In the genomic region with DNA sequence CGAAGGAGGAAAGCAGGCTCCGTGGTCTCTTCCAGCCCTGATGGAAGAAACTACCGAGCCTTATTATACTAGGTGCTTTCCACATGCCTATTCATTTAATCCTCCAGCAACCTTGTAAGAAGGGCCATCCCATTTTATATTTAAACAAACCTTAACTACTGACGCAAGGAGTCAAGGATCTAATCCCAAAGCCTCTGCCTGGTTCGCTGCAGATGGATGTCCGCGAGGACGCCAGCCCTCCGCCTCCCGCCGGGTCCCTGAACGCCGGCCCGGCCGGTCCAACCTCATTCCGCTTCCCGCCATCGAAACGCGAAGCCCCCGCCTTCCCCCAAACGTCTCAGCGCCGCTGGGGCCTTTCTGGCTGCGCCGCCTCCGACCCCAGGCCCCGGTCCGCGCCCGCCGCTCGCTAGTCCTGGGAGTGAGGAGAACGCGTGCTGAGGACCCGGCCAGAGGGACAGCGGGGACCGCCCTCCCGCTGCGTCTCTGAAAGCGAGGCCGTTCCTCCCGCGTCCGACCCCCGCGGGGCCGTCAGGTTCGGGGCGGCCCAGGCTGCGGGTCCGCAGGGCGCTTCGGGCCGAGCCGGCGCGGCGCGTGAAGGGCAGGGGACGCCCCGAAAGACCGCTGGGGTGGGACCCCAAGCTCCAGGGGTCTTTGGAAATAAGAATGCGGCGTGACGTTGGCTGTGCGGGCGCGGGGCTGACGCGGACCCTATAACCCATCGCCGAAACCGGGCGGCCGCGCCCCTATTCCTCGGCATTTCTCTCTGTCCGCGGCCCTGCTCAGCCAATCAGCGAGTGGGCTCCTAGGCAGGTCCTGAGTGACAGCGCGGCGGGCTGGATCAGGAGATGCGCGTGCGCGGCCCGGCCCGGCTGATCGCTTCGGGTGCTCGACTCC, we compare ENCODE assay signal across 8 cellular contexts. TPM values are rescaled to one million over a fixed set of nuclear protein-coding genes. Genes with fewer than 3 reads are reported as not detected.
DNase-seq lines count a peak whose midpoint lies in the region; ATAC-seq, FAIRE-seq and TF ChIP-seq lines count a peak whose summit lies in the region.

No MANE protein-coding gene starts in this region.

- FAIRE-seq in keratinocyte (lab: Jason Lieb, UNC) = peak; percentile 52

- CTCF ChIA-PET in AG04450 (lab: Charles Lee) = no interaction called here

- H2AFZ ChIP-seq in keratinocyte (ENCODE audit: control insufficient read depth, low read length) = peak overlapping the region; percentile 93

- no peaks in the 10 kb centered on the region for H3K9me1 ChIP-seq in keratinocyte (ENCODE audit: control insufficient read depth, extremely low read depth, insufficient read depth, low read length)

- H3K36me3 ChIP-seq in keratinocyte (ENCODE audit: control insufficient read depth in 2 of 2, extremely low read depth in 1 of 2, insufficient read depth in 2 of 2, low read length in 2 of 2) = no peaks in the 10 kb centered on the region

- H3K27ac ChIP-seq in AG04450 (ENCODE audit: low read depth, low read length) = peak overlapping the region; percentile 75
- H3K27ac ChIP-seq in keratinocyte (ENCODE audit: control insufficient read depth, insufficient read depth, low read length) = peak overlapping the region; percentile 53

- TF ChIP-seq CTCF in AG04450 (IDR thresholded peaks at IDR 0.05; ENCODE audit: low read depth, low read length) = no peak
- TF ChIP-seq CTCF in keratinocyte (optimal IDR thresholded peaks at IDR 0.05 in 1 of 3, IDR thresholded peaks at IDR 0.05 in 1 of 3, conservative IDR thresholded peaks at IDR 0.05 in 1 of 3; ENCODE audit: extremely low read depth in 1 of 3, insufficient read depth in 2 of 3, low read length in 3 of 3) = no peak

- ATAC-seq in GM18909 (IDR thresholded peaks at IDR 0.05; ENCODE audit: poor library complexity, unreplicated experiment) (peak; percentile 94), HG03196 (IDR thresholded peaks at IDR 0.05; ENCODE audit: unreplicated experiment) (peak; percentile 90)
- ATAC-seq in activated CD4-positive, CD25-positive, alpha-beta regulatory T cell treated with anti-CD3 and anti-CD28 coated beads, Interleukin-2, amount 50 U/mL, for 24 hours = peak; percentile 90 to 92
- ATAC-seq in central memory CD8-positive, alpha-beta T cell (replicated peaks; ENCODE audit: extremely low read depth, poor library complexity, severe bottlenecking) = peak; percentile 48

- dilution Hi-C loops in keratinocyte (cut with MboI; ENCODE audit: extremely low pct_ligation_motif_present, low sequenced_read_pairs) = no loop called here

- peak overlapping the region; percentile 91 for H3K4me2 ChIP-seq in keratinocyte (ENCODE audit: control insufficient read depth, extremely low read depth, insufficient read depth, low read depth, low read length)

- H3K27me3 ChIP-seq in AG04450 (ENCODE audit: control insufficient read depth, insufficient read depth, low read length) = no peaks in the 10 kb centered on the region
- H3K27me3 ChIP-seq in keratinocyte (ENCODE audit: control insufficient read depth, extremely low read depth, insufficient read depth, low read length) = no peaks in the 10 kb centered on the region

- H3K4me3 Mint-ChIP-seq in central memory CD8-positive, alpha-beta T cell = peak overlapping the region; percentile 86

- H3K4me1 Mint-ChIP-seq in central memory CD8-positive, alpha-beta T cell = peaks cover 67% of the 10 kb centered on the region

- H4K20me1 ChIP-seq in keratinocyte (ENCODE audit: control insufficient read depth, extremely low read depth, insufficient read depth, low read length) = no peaks in the 10 kb centered on the region

- no peaks in the 10 kb centered on the region for H3K79me2 ChIP-seq in keratinocyte (ENCODE audit: control insufficient read depth, insufficient read depth, low read length)

- H3K36me3 Mint-ChIP-seq in central memory CD8-positive, alpha-beta T cell (ENCODE audit: insufficient read depth) = peaks cover 28% of the 10 kb centered on the region

- peak overlapping the region; percentile 72 for H3K9ac ChIP-seq in keratinocyte (ENCODE audit: control insufficient read depth, extremely low read depth, insufficient read depth, low read length)

- H3K9me3 Mint-ChIP-seq in central memory CD8-positive, alpha-beta T cell = no peaks in the 10 kb centered on the region

- H3K4me3 ChIP-seq in AG04450 (ENCODE audit: low read depth, low read length) (peak overlapping the region; percentile 78), keratinocyte (ENCODE audit: control insufficient read depth in 2 of 3, extremely low read depth in 1 of 3, insufficient read depth in 2 of 3, low read depth in 1 of 3, low read length in 3 of 3) (peak overlapping the region; percentile 61 to 80 (median 71))

- DNase-seq in AG04450 (ENCODE audit: low read depth, low spot score) (peak; percentile 76), NCI-H226 (peak; percentile 87), keratinocyte (ENCODE audit: low read depth, low spot score) (peak; percentile 67)
- DNase-seq in central memory CD8-positive, alpha-beta T cell (ENCODE audit: low spot score in 2 of 2) = peak; percentile 73
- peak; percentile 84 to 93 for DNase-seq in stimulated activated CD4-positive, alpha-beta T cell treated with anti-CD3 and anti-CD28 coated beads, Interleukin-12 subunit alpha, Interleukin-12 subunit beta, amount 100 ng/mL, for 24 hours (ENCODE audit: low read depth in 2 of 2)

- no peaks in the 10 kb centered on the region for H3K27me3 Mint-ChIP-seq in central memory CD8-positive, alpha-beta T cell

- H3K27ac Mint-ChIP-seq in central memory CD8-positive, alpha-beta T cell (ENCODE audit: low read depth) = peak overlapping the region; percentile 84

- H3K9me3 ChIP-seq in AG04450 (ENCODE audit: control insufficient read depth, insufficient read depth, low read length) (no peaks in the 10 kb centered on the region; the same call in 1 of the 2 replicates), keratinocyte (ENCODE audit: control insufficient read depth, low read depth, low read length) (no peaks in the 10 kb centered on the region)

- POLR2A ChIA-PET in AG04450 (lab: Yijun Ruan, JAX) = no interaction called here

- peaks cover 13% of the 10 kb centered on the region for H3K4me1 ChIP-seq in keratinocyte (ENCODE audit: control insufficient read depth, extremely low read depth, insufficient read depth, low read length)

RNA-seq across cellular contexts. Expression of a gene that starts 0.4 kb away (rescaled TPM):
- 13.4 and 17.2 TPM in 2 replicates for polyA plus RNA-seq in AG04450 (2011; rRNA removed)
- 10.3 and 15.0 TPM in 2 replicates for polyA minus RNA-seq in AG04450 (2011; rRNA and poly(A)+ RNA removed)
- 3.5 to 12.0 TPM (median 5.0 TPM) in 3 replicates for polyA plus RNA-seq in keratinocyte
- polyA plus RNA-seq in keratinocyte (2011; ENCODE audit: low read depth) = 1.7 TPM
- polyA plus RNA-seq in keratinocyte (2011; cell fraction: cytosol; rRNA removed) = 5.9 and 12.8 TPM in 2 replicates
- polyA plus RNA-seq in keratinocyte (2011; cell fraction: nucleus; rRNA removed) = 4.3 and 5.8 TPM in 2 replicates
- polyA plus RNA-seq in keratinocyte (2012; ENCODE audit: low replicate concordance) = 7.2 and 12.9 TPM in 2 replicates
- 3.6 to 10.2 TPM (median 3.8 TPM) in 3 replicates for polyA minus RNA-seq in keratinocyte
- 14.2 TPM for polyA minus RNA-seq in keratinocyte (2011; cell fraction: cytosol; rRNA and poly(A)+ RNA removed)
- 2.2 and 2.8 TPM in 2 replicates for polyA minus RNA-seq in keratinocyte (2011; cell fraction: nucleus; rRNA and poly(A)+ RNA removed)

RNA-seq across cellular contexts. Expression of a gene that starts 35.1 kb away (rescaled TPM):
- polyA plus RNA-seq in AG04450 (2011; rRNA removed) (11.5 and 11.8 TPM in 2 replicates), keratinocyte (7.0 to 19.9 TPM (median 10.1 TPM) in 3 replicates)
- 18.4 TPM in 2 replicates for polyA minus RNA-seq in AG04450 (2011; rRNA and poly(A)+ RNA removed)
- 1.4 TPM for polyA plus RNA-seq in keratinocyte (2011; ENCODE audit: low read depth)
- polyA plus RNA-seq in keratinocyte (2011; cell fraction: cytosol; rRNA removed) = 3.4 and 5.2 TPM in 2 replicates
- polyA plus RNA-seq in keratinocyte (2011; cell fraction: nucleus; rRNA removed) = 48.1 and 62.1 TPM in 2 replicates
- 4.4 and 5.9 TPM in 2 replicates for polyA plus RNA-seq in keratinocyte (2012; ENCODE audit: low replicate concordance)
- polyA minus RNA-seq in keratinocyte = 15.4 to 16.9 TPM (median 15.9 TPM) in 3 replicates
- 6.1 TPM for polyA minus RNA-seq in keratinocyte (2011; cell fraction: cytosol; rRNA and poly(A)+ RNA removed)
- 13.7 and 21.3 TPM in 2 replicates for polyA minus RNA-seq in keratinocyte (2011; cell fraction: nucleus; rRNA and poly(A)+ RNA removed)

Comparison
In these comparisons a context has a peak if more than half of its experiments do, and no peak if none do; other contexts are left out.
1. Peak in every context shown above with its lines: DNase-seq, ATAC-seq, H3K4me3 ChIP-seq and H3K27ac ChIP-seq.